In genomic region chr16:3021449-3022207, GRCh38 we compare ENCODE assay signal across 7 cellular contexts. TPM values are rescaled to one million over a fixed set of nuclear protein-coding genes. Genes with fewer than 3 reads are reported as not detected.
DNase-seq lines count a peak whose midpoint lies in the region; ATAC-seq, FAIRE-seq and TF ChIP-seq lines count a peak whose summit lies in the region.

No MANE protein-coding gene starts in this region.

- peak; percentile 71 for FAIRE-seq in GM12891 (lab: Jason Lieb, UNC)

- intact Hi-C loops in left colon (cut with DNase I, micrococcal nuclease): no loop called here

- no peak for TF ChIP-seq POLR2A in GM12891 (IDR thresholded peaks at IDR 0.05; ENCODE audit: low read depth, low read length)

- peak; percentile 71 for DNase-seq in GM12891 (ENCODE audit: insufficient read length, low spot score)
- DNase-seq in NCI-H2171 treated with DMSO at 0.1 percent for 48 hours (lab: John Stamatoyannopoulos, UW): peak; percentile 67
- DNase-seq in activated CD4-positive, alpha-beta T cell treated with anti-CD3 and anti-CD28 coated beads for 1 hour: peak; percentile 74
- DNase-seq in cerebellar cortex (ENCODE audit: low spot score): peak; percentile 84
- peak; percentile 84 to 91 for DNase-seq in left colon
- peak; percentile 85 to 90 for DNase-seq in stimulated activated CD4-positive, alpha-beta T cell treated with anti-CD3 and anti-CD28 coated beads, Interleukin-2, amount 100 ng/mL, for 24 hours
- no peak for DNase-seq in cerebellar nuclear complex (lab: John Stamatoyannopoulos, UW)

- peak; percentile 49 for ATAC-seq in left colon

TF ChIP-seq in GM12891, 5 proteins besides CTCF, POLR2A, EP300 and RAD21:
- no peak for TF ChIP-seq POU2F2 (IDR thresholded peaks at IDR 0.05; ENCODE audit: low read depth, low read length)
- no peak for TF ChIP-seq SPI1 (IDR thresholded peaks at IDR 0.05; ENCODE audit: low read depth, low read length)
- no peak for TF ChIP-seq PAX5 (IDR thresholded peaks at IDR 0.05; ENCODE audit: insufficient read depth, low read length, severe bottlenecking)
- no peak for TF ChIP-seq TAF1 (IDR thresholded peaks at IDR 0.05; ENCODE audit: low read depth, low read length)
- no peak for TF ChIP-seq POLR2AphosphoS5 (IDR thresholded peaks at IDR 0.05; ENCODE audit: low read depth, low read length)
TF ChIP-seq in GM12891: peak in this region for 0.

RNA-seq across cellular contexts. Expression of gene TNFRSF12A, which starts 1.5 kb away (rescaled TPM):
- 0.64 TPM for polyA plus RNA-seq in GM12891 (2012; ENCODE audit: low read depth, missing spikeins)
- 10 to 100 TPM; 10.5 to 19.3 TPM for total RNA-seq in left colon

RNA-seq across cellular contexts. Expression of gene HCFC1R1, which starts 2.1 kb away (rescaled TPM):
- polyA plus RNA-seq in GM12891 (2012; ENCODE audit: low read depth, missing spikeins): 24.8 TPM
- total RNA-seq in left colon: 10 to 100 TPM; 26.6 to 31.4 TPM

RNA-seq across cellular contexts. Expression of gene THOC6, which starts 2.2 kb away (rescaled TPM):
- 15.4 TPM for polyA plus RNA-seq in GM12891 (2012; ENCODE audit: low read depth, missing spikeins)
- 10 to 100 TPM; 18.8 to 19.3 TPM for total RNA-seq in left colon

RNA-seq across cellular contexts. Expression of gene CLDN6, which starts 3.6 kb away (rescaled TPM):
- polyA plus RNA-seq in GM12891 (2012; ENCODE audit: low read depth, missing spikeins): not detected
- total RNA-seq in left colon: not detected

RNA-seq across cellular contexts. Expression of gene CLDN9, which starts 8.9 kb away (rescaled TPM):
- polyA plus RNA-seq in GM12891 (2012; ENCODE audit: low read depth, missing spikeins): 0.04 TPM
- total RNA-seq in left colon: under 1 TPM; 0.40 to 0.42 TPM

Comparison
In these comparisons a context has a peak if more than half of its experiments do, and no peak if none do; other contexts are left out.
1. DNase-seq: peak in GM12891 (single experiment), NCI-H2171 treated with DMSO at 0.1 percent for 48 hours (single experiment), activated CD4-positive, alpha-beta T cell treated with anti-CD3 and anti-CD28 coated beads for 1 hour (single experiment), cerebellar cortex (single experiment), left colon (2 of 2) and stimulated activated CD4-positive, alpha-beta T cell treated with anti-CD3 and anti-CD28 coated beads, Interleukin-2, amount 100 ng/mL, for 24 hours (2 of 2); none in cerebellar nuclear complex (0 of 2).